Comparison of ENCODE assay signal across 1 cellular context in the genomic region with DNA sequence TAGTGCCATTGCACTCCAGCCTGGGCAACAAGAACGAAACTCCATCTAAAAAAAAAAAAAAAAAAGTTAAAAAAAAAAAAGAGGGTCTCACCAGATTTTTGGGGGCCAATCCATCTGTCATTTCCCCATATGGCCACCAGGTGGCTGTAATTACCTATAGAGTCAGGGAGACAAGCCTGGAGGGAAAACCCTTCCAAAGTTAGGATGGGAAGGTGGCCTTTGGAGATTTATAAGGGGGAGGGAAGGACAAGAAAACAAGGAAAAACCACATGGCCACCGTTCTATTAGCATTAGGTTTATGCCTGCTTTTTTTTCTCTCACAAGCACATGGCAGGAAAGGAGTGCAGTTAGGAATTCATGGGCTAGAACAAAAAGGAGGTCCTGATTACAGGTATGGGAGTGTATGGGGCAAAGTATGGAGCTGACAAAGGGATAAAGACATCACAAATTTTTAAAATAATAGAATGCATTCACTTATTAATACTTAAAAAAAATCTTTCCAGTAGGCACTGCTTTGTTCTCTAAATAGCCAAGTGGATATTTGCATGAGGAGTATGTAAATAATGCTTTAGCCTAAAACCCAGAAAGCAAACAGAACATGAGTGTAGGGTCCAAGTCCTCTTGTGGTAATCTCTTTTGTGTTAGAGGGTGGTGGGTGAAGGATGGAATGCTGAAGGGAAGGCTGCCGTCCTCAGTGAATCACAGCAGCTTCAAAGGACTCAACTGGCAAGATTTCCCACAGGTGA.
TF ChIP-seq lines count a peak whose summit lies in the region.

No MANE protein-coding gene starts in this region.

TF ChIP-seq in HepG2, 621 proteins besides CTCF, POLR2A, EP300 and RAD21 (continues in another document):
- TF ChIP-seq RARA (CRISPR knock-in tag; IDR thresholded peaks at IDR 0.05) (peak; percentile 57), THAP11 (CRISPR knock-in tag; IDR thresholded peaks at IDR 0.05) (peak; percentile 46; the same call in 1 of the 2 replicates), ZMYM4 (CRISPR knock-in tag; IDR thresholded peaks at IDR 0.05) (no peak), MAFG (CRISPR knock-in tag; IDR thresholded peaks at IDR 0.05) (no peak), NAIF1 (CRISPR knock-in tag; IDR thresholded peaks at IDR 0.05; ENCODE audit: borderline replicate concordance) (peak; percentile 30; the same call in 1 of the 2 replicates), ZNF644 (CRISPR knock-in tag; IDR thresholded peaks at IDR 0.05; ENCODE audit: low read depth) (no peak), GLI4 (CRISPR knock-in tag; IDR thresholded peaks at IDR 0.05; ENCODE audit: borderline replicate concordance) (no peak), DPF2 (CRISPR knock-in tag; IDR thresholded peaks at IDR 0.05; ENCODE audit: borderline replicate concordance, low read depth) (peak; percentile 56; the same call in 1 of the 2 replicates), KLF13 (CRISPR knock-in tag; IDR thresholded peaks at IDR 0.05) (no peak), FOXP1 (IDR thresholded peaks at IDR 0.05) (no peak), FOXP1 (CRISPR knock-in tag; IDR thresholded peaks at IDR 0.05) (0 out of 2 replicates have a peak, but pooled peaks have one; percentile 26), DNMT3B (CRISPR knock-in tag; conservative IDR thresholded peaks at IDR 0.05) (0 out of 2 replicates have a peak, but pooled peaks have one; percentile 33), NCOA2 (CRISPR knock-in tag; IDR thresholded peaks at IDR 0.05) (peak; percentile 57; the same call in 1 of the 2 replicates), HDAC1 (CRISPR knock-in tag; IDR thresholded peaks at IDR 0.05) (0 out of 2 replicates have a peak, but pooled peaks have one; percentile 25), NFIC (IDR thresholded peaks at IDR 0.05; ENCODE audit: low read length) (peak; percentile 83), PPARG (CRISPR knock-in tag; conservative IDR thresholded peaks at IDR 0.05) (peak; percentile 86), NFKBIZ (CRISPR knock-in tag; IDR thresholded peaks at IDR 0.05) (0 out of 2 replicates have a peak, but pooled peaks have one; percentile 23), FOXK2 (IDR thresholded peaks at IDR 0.05) (0 out of 2 replicates have a peak, but pooled peaks have one; percentile 24), ZNF776 (CRISPR knock-in tag; IDR thresholded peaks at IDR 0.05) (no peak), RCOR2 (CRISPR knock-in tag; IDR thresholded peaks at IDR 0.05) (0 out of 2 replicates have a peak, but pooled peaks have one; percentile 37), SAP130 (CRISPR knock-in tag; IDR thresholded peaks at IDR 0.05; ENCODE audit: low read depth) (peak; percentile 67), ZNF263 (CRISPR knock-in tag; IDR thresholded peaks at IDR 0.05) (no peak), GATAD2A (CRISPR knock-in tag; IDR thresholded peaks at IDR 0.05) (peak; percentile 65), CEBPG (CRISPR knock-in tag; IDR thresholded peaks at IDR 0.05) (0 out of 2 replicates have a peak, but pooled peaks have one; percentile 5), SKI (IDR thresholded peaks at IDR 0.05; ENCODE audit: partially characterized antibody) (peak; percentile 9), MED1 (CRISPR knock-in tag; IDR thresholded peaks at IDR 0.05) (0 out of 2 replicates have a peak, but pooled peaks have one; percentile 4), HNF4A (CRISPR knock-in tag; IDR thresholded peaks at IDR 0.05) (peak; percentile 83), GFI1 (CRISPR knock-in tag; IDR thresholded peaks at IDR 0.05; ENCODE audit: borderline replicate concordance) (peak; percentile 98), ERF (CRISPR knock-in tag; IDR thresholded peaks at IDR 0.05) (peak; percentile 63; the same call in 1 of the 2 replicates), KDM5A (IDR thresholded peaks at IDR 0.05; ENCODE audit: borderline replicate concordance, low read length) (0 out of 2 replicates have a peak, but pooled peaks have one; percentile 28), PITX1 (CRISPR knock-in tag; IDR thresholded peaks at IDR 0.05) (peak; percentile 77)
- TF ChIP-seq, protein P1, sequence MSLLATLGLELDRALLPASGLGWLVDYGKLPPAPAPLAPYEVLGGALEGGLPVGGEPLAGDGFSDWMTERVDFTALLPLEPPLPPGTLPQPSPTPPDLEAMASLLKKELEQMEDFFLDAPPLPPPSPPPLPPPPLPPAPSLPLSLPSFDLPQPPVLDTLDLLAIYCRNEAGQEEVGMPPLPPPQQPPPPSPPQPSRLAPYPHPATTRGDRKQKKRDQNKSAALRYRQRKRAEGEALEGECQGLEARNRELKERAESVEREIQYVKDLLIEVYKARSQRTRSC (CRISPR knock-in tag; IDR thresholded peaks at IDR 0.05; ENCODE audit: low read depth), result no peak
- TF ChIP-seq, protein P2, sequence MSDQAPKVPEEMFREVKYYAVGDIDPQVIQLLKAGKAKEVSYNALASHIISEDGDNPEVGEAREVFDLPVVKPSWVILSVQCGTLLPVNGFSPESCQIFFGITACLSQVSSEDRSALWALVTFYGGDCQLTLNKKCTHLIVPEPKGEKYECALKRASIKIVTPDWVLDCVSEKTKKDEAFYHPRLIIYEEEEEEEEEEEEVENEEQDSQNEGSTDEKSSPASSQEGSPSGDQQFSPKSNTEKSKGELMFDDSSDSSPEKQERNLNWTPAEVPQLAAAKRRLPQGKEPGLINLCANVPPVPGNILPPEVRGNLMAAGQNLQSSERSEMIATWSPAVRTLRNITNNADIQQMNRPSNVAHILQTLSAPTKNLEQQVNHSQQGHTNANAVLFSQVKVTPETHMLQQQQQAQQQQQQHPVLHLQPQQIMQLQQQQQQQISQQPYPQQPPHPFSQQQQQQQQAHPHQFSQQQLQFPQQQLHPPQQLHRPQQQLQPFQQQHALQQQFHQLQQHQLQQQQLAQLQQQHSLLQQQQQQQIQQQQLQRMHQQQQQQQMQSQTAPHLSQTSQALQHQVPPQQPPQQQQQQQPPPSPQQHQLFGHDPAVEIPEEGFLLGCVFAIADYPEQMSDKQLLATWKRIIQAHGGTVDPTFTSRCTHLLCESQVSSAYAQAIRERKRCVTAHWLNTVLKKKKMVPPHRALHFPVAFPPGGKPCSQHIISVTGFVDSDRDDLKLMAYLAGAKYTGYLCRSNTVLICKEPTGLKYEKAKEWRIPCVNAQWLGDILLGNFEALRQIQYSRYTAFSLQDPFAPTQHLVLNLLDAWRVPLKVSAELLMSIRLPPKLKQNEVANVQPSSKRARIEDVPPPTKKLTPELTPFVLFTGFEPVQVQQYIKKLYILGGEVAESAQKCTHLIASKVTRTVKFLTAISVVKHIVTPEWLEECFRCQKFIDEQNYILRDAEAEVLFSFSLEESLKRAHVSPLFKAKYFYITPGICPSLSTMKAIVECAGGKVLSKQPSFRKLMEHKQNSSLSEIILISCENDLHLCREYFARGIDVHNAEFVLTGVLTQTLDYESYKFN (CRISPR knock-in tag; conservative IDR thresholded peaks at IDR 0.05), result peak; percentile 92
- TF ChIP-seq, protein P3, sequence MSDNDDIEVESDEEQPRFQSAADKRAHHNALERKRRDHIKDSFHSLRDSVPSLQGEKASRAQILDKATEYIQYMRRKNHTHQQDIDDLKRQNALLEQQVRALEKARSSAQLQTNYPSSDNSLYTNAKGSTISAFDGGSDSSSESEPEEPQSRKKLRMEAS (IDR thresholded peaks at IDR 0.05), result 0 out of 2 replicates have a peak, but pooled peaks have one; percentile 18
- TF ChIP-seq, protein P4, sequence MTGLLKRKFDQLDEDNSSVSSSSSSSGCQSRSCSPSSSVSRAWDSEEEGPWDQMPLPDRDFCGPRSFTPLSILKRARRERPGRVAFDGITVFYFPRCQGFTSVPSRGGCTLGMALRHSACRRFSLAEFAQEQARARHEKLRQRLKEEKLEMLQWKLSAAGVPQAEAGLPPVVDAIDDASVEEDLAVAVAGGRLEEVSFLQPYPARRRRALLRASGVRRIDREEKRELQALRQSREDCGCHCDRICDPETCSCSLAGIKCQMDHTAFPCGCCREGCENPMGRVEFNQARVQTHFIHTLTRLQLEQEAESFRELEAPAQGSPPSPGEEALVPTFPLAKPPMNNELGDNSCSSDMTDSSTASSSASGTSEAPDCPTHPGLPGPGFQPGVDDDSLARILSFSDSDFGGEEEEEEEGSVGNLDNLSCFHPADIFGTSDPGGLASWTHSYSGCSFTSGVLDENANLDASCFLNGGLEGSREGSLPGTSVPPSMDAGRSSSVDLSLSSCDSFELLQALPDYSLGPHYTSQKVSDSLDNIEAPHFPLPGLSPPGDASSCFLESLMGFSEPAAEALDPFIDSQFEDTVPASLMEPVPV (CRISPR knock-in tag; IDR thresholded peaks at IDR 0.05), result 0 out of 2 replicates have a peak, but pooled peaks have one; percentile 56
- TF ChIP-seq, protein P5, sequence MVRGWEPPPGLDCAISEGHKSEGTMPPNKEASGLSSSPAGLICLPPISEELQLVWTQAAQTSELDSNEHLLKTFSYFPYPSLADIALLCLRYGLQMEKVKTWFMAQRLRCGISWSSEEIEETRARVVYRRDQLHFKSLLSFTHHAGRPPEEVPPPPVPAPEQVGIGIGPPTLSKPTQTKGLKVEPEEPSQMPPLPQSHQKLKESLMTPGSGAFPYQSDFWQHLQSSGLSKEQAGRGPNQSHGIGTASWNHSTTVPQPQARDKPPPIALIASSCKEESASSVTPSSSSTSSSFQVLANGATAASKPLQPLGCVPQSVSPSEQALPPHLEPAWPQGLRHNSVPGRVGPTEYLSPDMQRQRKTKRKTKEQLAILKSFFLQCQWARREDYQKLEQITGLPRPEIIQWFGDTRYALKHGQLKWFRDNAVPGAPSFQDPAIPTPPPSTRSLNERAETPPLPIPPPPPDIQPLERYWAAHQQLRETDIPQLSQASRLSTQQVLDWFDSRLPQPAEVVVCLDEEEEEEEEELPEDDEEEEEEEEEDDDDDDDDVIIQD (CRISPR knock-in tag; IDR thresholded peaks at IDR 0.05; ENCODE audit: low read depth), result 0 out of 2 replicates have a peak, but pooled peaks have one; percentile 10
- TF ChIP-seq, protein P6, sequence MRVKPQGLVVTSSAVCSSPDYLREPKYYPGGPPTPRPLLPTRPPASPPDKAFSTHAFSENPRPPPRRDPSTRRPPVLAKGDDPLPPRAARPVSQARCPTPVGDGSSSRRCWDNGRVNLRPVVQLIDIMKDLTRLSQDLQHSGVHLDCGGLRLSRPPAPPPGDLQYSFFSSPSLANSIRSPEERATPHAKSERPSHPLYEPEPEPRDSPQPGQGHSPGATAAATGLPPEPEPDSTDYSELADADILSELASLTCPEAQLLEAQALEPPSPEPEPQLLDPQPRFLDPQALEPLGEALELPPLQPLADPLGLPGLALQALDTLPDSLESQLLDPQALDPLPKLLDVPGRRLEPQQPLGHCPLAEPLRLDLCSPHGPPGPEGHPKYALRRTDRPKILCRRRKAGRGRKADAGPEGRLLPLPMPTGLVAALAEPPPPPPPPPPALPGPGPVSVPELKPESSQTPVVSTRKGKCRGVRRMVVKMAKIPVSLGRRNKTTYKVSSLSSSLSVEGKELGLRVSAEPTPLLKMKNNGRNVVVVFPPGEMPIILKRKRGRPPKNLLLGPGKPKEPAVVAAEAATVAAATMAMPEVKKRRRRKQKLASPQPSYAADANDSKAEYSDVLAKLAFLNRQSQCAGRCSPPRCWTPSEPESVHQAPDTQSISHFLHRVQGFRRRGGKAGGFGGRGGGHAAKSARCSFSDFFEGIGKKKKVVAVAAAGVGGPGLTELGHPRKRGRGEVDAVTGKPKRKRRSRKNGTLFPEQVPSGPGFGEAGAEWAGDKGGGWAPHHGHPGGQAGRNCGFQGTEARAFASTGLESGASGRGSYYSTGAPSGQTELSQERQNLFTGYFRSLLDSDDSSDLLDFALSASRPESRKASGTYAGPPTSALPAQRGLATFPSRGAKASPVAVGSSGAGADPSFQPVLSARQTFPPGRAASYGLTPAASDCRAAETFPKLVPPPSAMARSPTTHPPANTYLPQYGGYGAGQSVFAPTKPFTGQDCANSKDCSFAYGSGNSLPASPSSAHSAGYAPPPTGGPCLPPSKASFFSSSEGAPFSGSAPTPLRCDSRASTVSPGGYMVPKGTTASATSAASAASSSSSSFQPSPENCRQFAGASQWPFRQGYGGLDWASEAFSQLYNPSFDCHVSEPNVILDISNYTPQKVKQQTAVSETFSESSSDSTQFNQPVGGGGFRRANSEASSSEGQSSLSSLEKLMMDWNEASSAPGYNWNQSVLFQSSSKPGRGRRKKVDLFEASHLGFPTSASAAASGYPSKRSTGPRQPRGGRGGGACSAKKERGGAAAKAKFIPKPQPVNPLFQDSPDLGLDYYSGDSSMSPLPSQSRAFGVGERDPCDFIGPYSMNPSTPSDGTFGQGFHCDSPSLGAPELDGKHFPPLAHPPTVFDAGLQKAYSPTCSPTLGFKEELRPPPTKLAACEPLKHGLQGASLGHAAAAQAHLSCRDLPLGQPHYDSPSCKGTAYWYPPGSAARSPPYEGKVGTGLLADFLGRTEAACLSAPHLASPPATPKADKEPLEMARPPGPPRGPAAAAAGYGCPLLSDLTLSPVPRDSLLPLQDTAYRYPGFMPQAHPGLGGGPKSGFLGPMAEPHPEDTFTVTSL (CRISPR knock-in tag; IDR thresholded peaks at IDR 0.05; ENCODE audit: borderline replicate concordance), result peak; percentile 55; the same call in 1 of the 2 replicates
- TF ChIP-seq, protein P7, sequence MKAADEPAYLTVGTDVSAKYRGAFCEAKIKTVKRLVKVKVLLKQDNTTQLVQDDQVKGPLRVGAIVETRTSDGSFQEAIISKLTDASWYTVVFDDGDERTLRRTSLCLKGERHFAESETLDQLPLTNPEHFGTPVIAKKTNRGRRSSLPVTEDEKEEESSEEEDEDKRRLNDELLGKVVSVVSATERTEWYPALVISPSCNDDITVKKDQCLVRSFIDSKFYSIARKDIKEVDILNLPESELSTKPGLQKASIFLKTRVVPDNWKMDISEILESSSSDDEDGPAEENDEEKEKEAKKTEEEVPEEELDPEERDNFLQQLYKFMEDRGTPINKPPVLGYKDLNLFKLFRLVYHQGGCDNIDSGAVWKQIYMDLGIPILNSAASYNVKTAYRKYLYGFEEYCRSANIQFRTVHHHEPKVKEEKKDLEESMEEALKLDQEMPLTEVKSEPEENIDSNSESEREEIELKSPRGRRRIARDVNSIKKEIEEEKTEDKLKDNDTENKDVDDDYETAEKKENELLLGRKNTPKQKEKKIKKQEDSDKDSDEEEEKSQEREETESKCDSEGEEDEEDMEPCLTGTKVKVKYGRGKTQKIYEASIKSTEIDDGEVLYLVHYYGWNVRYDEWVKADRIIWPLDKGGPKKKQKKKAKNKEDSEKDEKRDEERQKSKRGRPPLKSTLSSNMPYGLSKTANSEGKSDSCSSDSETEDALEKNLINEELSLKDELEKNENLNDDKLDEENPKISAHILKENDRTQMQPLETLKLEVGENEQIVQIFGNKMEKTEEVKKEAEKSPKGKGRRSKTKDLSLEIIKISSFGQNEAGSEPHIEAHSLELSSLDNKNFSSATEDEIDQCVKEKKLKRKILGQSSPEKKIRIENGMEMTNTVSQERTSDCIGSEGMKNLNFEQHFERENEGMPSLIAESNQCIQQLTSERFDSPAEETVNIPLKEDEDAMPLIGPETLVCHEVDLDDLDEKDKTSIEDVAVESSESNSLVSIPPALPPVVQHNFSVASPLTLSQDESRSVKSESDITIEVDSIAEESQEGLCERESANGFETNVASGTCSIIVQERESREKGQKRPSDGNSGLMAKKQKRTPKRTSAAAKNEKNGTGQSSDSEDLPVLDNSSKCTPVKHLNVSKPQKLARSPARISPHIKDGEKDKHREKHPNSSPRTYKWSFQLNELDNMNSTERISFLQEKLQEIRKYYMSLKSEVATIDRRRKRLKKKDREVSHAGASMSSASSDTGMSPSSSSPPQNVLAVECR (CRISPR knock-in tag; IDR thresholded peaks at IDR 0.05; ENCODE audit: borderline replicate concordance), result peak; percentile 25; the same call in 1 of the 2 replicates
